1 cellular context compared by ENCODE assay signal in genomic region chr9:86944974-86945867, GRCh38.
TF ChIP-seq lines count a peak whose summit lies in the region.

No MANE protein-coding gene starts in this region.

TF ChIP-seq in HEK293, 187 proteins besides CTCF, POLR2A, EP300 and RAD21 (continued from another document):
- TF ChIP-seq ZNF23 (tag by site-specific recombination; IDR thresholded peaks at IDR 0.05; ENCODE audit: borderline replicate concordance) (no peak), ZNF404 (tag by site-specific recombination; IDR thresholded peaks at IDR 0.05) (no peak), ZNF341 (tag by site-specific recombination; IDR thresholded peaks at IDR 0.05; ENCODE audit: low read depth) (peak; percentile 84), YY1 (tag by site-specific recombination; IDR thresholded peaks at IDR 0.05) (peak; percentile 44), ZNF626 (tag by site-specific recombination; IDR thresholded peaks at IDR 0.05) (no peak), ZBTB11 (tag by site-specific recombination; conservative IDR thresholded peaks at IDR 0.05; ENCODE audit: low read depth) (0 out of 2 replicates have a peak, but pooled peaks have one; percentile 22)
